In the genomic region with DNA sequence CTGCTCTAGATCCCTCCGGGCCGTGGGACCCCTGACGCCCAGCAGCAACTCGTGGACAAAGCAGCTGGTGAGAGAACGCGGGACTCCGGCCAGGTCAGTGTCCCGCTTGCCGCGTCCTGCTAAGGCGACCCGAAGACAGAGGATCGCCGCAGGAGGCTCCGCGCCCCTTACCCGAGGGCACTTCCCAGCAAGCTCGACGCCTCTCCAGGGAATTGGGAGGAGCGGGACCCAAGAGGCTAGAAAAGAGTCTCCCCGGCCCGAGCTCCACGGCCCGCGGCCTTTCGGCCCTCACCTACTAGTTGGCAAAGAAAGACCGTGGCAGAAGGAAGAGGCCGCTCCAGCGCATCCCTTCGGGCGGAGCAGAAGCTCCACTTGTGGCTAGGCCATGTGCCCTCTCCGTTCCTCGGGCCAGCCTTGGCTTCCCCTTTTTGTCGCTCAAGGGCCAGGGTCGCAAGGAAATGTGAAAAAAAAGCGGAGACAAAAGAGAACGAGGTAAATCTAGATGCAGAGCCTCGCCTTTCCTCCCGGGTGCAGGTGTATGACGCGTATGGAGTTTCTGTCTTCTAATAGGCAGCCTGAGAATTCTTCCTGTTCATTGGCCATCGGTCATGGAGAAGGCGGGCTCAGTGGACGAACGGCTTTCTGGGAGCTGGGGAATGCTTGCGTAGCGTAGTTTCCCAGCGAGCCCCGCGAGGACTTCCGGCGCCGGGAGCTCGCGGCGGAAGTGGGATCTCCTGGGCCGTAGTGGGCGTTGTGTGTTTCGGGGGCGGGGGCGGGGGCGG, we compare ENCODE assay signal across 1 cellular context.
TF ChIP-seq lines count a peak whose summit lies in the region.

ZNF213 (plus strand) TSS at position 692 of the 782 bp plus-strand sequence. CDS start 2,252 bp downstream, outside the sequence.

TF ChIP-seq in HepG2, 621 proteins besides CTCF, POLR2A, EP300 and RAD21 (continued from another document and continues in another):
- TF ChIP-seq PBX3 (CRISPR knock-in tag; IDR thresholded peaks at IDR 0.05; ENCODE audit: borderline replicate concordance): no peak
- no peak for TF ChIP-seq AGO1 (IDR thresholded peaks at IDR 0.05; ENCODE audit: low read depth, low read length, poor library complexity, severe bottlenecking)
- TF ChIP-seq ZKSCAN5 (CRISPR knock-in tag; IDR thresholded peaks at IDR 0.05): no peak
- 0 out of 2 replicates have a peak, but pooled peaks have one; percentile 36 for TF ChIP-seq ZNF776 (CRISPR knock-in tag; IDR thresholded peaks at IDR 0.05)
- no peak for TF ChIP-seq HDAC6 (IDR thresholded peaks at IDR 0.05; ENCODE audit: low read depth, low read length)
- peak; percentile 89 for TF ChIP-seq KAT8 (CRISPR knock-in tag; IDR thresholded peaks at IDR 0.05)
- no peak for TF ChIP-seq ZNF878 (CRISPR knock-in tag; IDR thresholded peaks at IDR 0.05)
- no peak for TF ChIP-seq NFE2 (CRISPR knock-in tag; IDR thresholded peaks at IDR 0.05)
- TF ChIP-seq NKX3-1 (CRISPR knock-in tag; IDR thresholded peaks at IDR 0.05): peak; percentile 62; the same call in 1 of the 2 replicates
- no peak for TF ChIP-seq NFE2L2 (IDR thresholded peaks at IDR 0.05; ENCODE audit: low read length)
- no peak for TF ChIP-seq GTF2F1 (IDR thresholded peaks at IDR 0.05; ENCODE audit: low read length)
- TF ChIP-seq ZNF367 (CRISPR knock-in tag; IDR thresholded peaks at IDR 0.05; ENCODE audit: borderline replicate concordance): no peak; the same call in 1 of the 2 replicates
- 0 out of 2 replicates have a peak, but pooled peaks have one; percentile 13 for TF ChIP-seq ZNF510 (CRISPR knock-in tag; IDR thresholded peaks at IDR 0.05; ENCODE audit: low read depth)
- no peak for TF ChIP-seq RXRB (CRISPR knock-in tag; IDR thresholded peaks at IDR 0.05; ENCODE audit: borderline replicate concordance)
- no peak for TF ChIP-seq ZNF256 (CRISPR knock-in tag; conservative IDR thresholded peaks at IDR 0.05)
- TF ChIP-seq ZZZ3 (CRISPR knock-in tag; IDR thresholded peaks at IDR 0.05; ENCODE audit: borderline replicate concordance): peak; percentile 27; the same call in 1 of the 2 replicates
- 0 out of 2 replicates have a peak, but pooled peaks have one; percentile 78 for TF ChIP-seq ZNF501 (CRISPR knock-in tag; IDR thresholded peaks at IDR 0.05)
- TF ChIP-seq THYN1 (CRISPR knock-in tag; IDR thresholded peaks at IDR 0.05; ENCODE audit: borderline replicate concordance, low read depth): no peak
- TF ChIP-seq NR1H2 (CRISPR knock-in tag; IDR thresholded peaks at IDR 0.05; ENCODE audit: borderline replicate concordance, low read depth): no peak
- no peak for TF ChIP-seq NFIB (CRISPR knock-in tag; IDR thresholded peaks at IDR 0.05; ENCODE audit: borderline replicate concordance)
- TF ChIP-seq JUN (CRISPR knock-in tag; IDR thresholded peaks at IDR 0.05): no peak
- TF ChIP-seq ZBTB8A (CRISPR knock-in tag; IDR thresholded peaks at IDR 0.05; ENCODE audit: borderline replicate concordance, low read depth): no peak
- no peak for TF ChIP-seq ZNF414 (CRISPR knock-in tag; IDR thresholded peaks at IDR 0.05)
- TF ChIP-seq ZNF766 (CRISPR knock-in tag; IDR thresholded peaks at IDR 0.05; ENCODE audit: borderline replicate concordance): no peak
- TF ChIP-seq, protein P1, sequence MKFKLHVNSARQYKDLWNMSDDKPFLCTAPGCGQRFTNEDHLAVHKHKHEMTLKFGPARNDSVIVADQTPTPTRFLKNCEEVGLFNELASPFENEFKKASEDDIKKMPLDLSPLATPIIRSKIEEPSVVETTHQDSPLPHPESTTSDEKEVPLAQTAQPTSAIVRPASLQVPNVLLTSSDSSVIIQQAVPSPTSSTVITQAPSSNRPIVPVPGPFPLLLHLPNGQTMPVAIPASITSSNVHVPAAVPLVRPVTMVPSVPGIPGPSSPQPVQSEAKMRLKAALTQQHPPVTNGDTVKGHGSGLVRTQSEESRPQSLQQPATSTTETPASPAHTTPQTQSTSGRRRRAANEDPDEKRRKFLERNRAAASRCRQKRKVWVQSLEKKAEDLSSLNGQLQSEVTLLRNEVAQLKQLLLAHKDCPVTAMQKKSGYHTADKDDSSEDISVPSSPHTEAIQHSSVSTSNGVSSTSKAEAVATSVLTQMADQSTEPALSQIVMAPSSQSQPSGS (CRISPR knock-in tag; IDR thresholded peaks at IDR 0.05): no peak
- no peak for TF ChIP-seq ZNF225 (CRISPR knock-in tag; IDR thresholded peaks at IDR 0.05)
- no peak for TF ChIP-seq ZNF709 (CRISPR knock-in tag; IDR thresholded peaks at IDR 0.05)
- no peak for TF ChIP-seq ZNF850 (CRISPR knock-in tag; conservative IDR thresholded peaks at IDR 0.05)
- TF ChIP-seq ZNF589 (CRISPR knock-in tag; conservative IDR thresholded peaks at IDR 0.05): 0 out of 2 replicates have a peak, but pooled peaks have one; percentile 43
- no peak for TF ChIP-seq ZNF773 (CRISPR knock-in tag; IDR thresholded peaks at IDR 0.05; ENCODE audit: borderline replicate concordance)
- no peak for TF ChIP-seq MYNN (CRISPR knock-in tag; IDR thresholded peaks at IDR 0.05; ENCODE audit: low read depth)
- no peak for TF ChIP-seq ZNF747 (CRISPR knock-in tag; IDR thresholded peaks at IDR 0.05; ENCODE audit: borderline replicate concordance)
- TF ChIP-seq SKI (IDR thresholded peaks at IDR 0.05; ENCODE audit: partially characterized antibody): no peak
- no peak for TF ChIP-seq ETV5 (CRISPR knock-in tag; IDR thresholded peaks at IDR 0.05; ENCODE audit: borderline replicate concordance)
- 0 out of 2 replicates have a peak, but pooled peaks have one; percentile 25 for TF ChIP-seq PHF21A (CRISPR knock-in tag; IDR thresholded peaks at IDR 0.05)
- 0 out of 2 replicates have a peak, but pooled peaks have one; percentile 60 for TF ChIP-seq ZNF253 (CRISPR knock-in tag; IDR thresholded peaks at IDR 0.05; ENCODE audit: borderline replicate concordance)
- no peak for TF ChIP-seq CEBPZ (IDR thresholded peaks at IDR 0.05; ENCODE audit: low read length)
- TF ChIP-seq ZNF563 (CRISPR knock-in tag; IDR thresholded peaks at IDR 0.05): peak; percentile 24; the same call in 1 of the 2 replicates
- no peak for TF ChIP-seq ZSCAN22 (CRISPR knock-in tag; IDR thresholded peaks at IDR 0.05)
- TF ChIP-seq ZFP36L1 (CRISPR knock-in tag; IDR thresholded peaks at IDR 0.05): no peak
- peak; percentile 45; the same call in 1 of the 2 replicates for TF ChIP-seq MEF2D (CRISPR knock-in tag; IDR thresholded peaks at IDR 0.05)
- no peak for TF ChIP-seq PRPF4 (IDR thresholded peaks at IDR 0.05; ENCODE audit: low read depth, low read length, poor library complexity, severe bottlenecking)
- TF ChIP-seq ZNF382 (CRISPR knock-in tag; IDR thresholded peaks at IDR 0.05; ENCODE audit: borderline replicate concordance): no peak
- TF ChIP-seq ISX (CRISPR knock-in tag; conservative IDR thresholded peaks at IDR 0.05): no peak
- TF ChIP-seq, protein P2, sequence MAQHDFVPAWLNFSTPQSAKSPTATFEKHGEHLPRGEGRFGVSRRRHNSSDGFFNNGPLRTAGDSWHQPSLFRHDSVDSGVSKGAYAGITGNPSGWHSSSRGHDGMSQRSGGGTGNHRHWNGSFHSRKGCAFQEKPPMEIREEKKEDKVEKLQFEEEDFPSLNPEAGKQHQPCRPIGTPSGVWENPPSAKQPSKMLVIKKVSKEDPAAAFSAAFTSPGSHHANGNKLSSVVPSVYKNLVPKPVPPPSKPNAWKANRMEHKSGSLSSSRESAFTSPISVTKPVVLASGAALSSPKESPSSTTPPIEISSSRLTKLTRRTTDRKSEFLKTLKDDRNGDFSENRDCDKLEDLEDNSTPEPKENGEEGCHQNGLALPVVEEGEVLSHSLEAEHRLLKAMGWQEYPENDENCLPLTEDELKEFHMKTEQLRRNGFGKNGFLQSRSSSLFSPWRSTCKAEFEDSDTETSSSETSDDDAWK (CRISPR knock-in tag; IDR thresholded peaks at IDR 0.05): no peak
- TF ChIP-seq, protein P3, sequence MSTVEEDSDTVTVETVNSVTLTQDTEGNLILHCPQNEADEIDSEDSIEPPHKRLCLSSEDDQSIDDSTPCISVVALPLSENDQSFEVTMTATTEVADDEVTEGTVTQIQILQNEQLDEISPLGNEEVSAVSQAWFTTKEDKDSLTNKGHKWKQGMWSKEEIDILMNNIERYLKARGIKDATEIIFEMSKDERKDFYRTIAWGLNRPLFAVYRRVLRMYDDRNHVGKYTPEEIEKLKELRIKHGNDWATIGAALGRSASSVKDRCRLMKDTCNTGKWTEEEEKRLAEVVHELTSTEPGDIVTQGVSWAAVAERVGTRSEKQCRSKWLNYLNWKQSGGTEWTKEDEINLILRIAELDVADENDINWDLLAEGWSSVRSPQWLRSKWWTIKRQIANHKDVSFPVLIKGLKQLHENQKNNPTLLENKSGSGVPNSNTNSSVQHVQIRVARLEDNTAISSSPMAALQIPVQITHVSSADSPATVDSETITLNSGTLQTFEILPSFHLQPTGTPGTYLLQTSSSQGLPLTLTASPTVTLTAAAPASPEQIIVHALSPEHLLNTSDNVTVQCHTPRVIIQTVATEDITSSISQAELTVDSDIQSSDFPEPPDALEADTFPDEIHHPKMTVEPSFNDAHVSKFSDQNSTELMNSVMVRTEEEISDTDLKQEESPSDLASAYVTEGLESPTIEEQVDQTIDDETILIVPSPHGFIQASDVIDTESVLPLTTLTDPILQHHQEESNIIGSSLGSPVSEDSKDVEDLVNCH (CRISPR knock-in tag; IDR thresholded peaks at IDR 0.05): no peak
- no peak for TF ChIP-seq GZF1 (CRISPR knock-in tag; IDR thresholded peaks at IDR 0.05)
- no peak for TF ChIP-seq PRDM15 (CRISPR knock-in tag; IDR thresholded peaks at IDR 0.05)
- no peak; the same call in 1 of the 2 replicates for TF ChIP-seq MYC (CRISPR knock-in tag; IDR thresholded peaks at IDR 0.05; ENCODE audit: borderline replicate concordance)
